1 cellular context compared by ENCODE assay signal in genomic region chr9:20608582-20608981, GRCh38.
TF ChIP-seq lines count a peak whose summit lies in the region.

No MANE protein-coding gene starts in this region.

TF ChIP-seq in HEK293, 187 proteins besides CTCF, POLR2A, EP300 and RAD21:
- TF ChIP-seq ZNF394 (tag by site-specific recombination; IDR thresholded peaks at IDR 0.05; ENCODE audit: borderline replicate concordance): no peak
- peak; percentile 76 for TF ChIP-seq PRDM6 (tag by site-specific recombination; IDR thresholded peaks at IDR 0.05)
- no peak for TF ChIP-seq ZNF558 (tag by site-specific recombination; IDR thresholded peaks at IDR 0.05)
- no peak for TF ChIP-seq PRDM2 (tag by site-specific recombination; IDR thresholded peaks at IDR 0.05; ENCODE audit: borderline replicate concordance)
- TF ChIP-seq ZNF19 (tag by site-specific recombination; IDR thresholded peaks at IDR 0.05; ENCODE audit: low read depth): no peak
